Comparison of ENCODE assay signal across 33 cellular contexts in genomic region chr3:156050918-156051317, GRCh38.
A peak's percentile ranks its signal among the peaks of the same experiment; 100 is the strongest.
DNase-seq lines count a peak whose midpoint lies in the region; ATAC-seq and TF ChIP-seq lines count a peak whose summit lies in the region.
"Had no signal": no experiment of that assay in that cellular context is flagged by ENCODE, and none has a peak within 500 bp of the region (broad histone marks: within the 10 kb centered on the region; RNA-seq: fewer than 3 reads in every experiment).

No MANE protein-coding gene starts in this region.

- H3K79me2 ChIP-seq in OCI-LY7 (ENCODE audit: insufficient read depth, low read depth, low read length): no peaks in the 10 kb centered on the region
- H3K79me2 ChIP-seq: parathyroid adenoma had no signal

- H3K9me3 Mint-ChIP-seq in activated naive CD4-positive, alpha-beta T cell treated with anti-CD3 and anti-CD28 coated beads, Interleukin-2, amount 50 U/mL, for 24 hours: no peaks in the 10 kb centered on the region
- H3K9me3 Mint-ChIP-seq in activated naive CD4-positive, alpha-beta T cell treated with anti-CD3 and anti-CD28 coated beads for 36 hours: no peaks in the 10 kb centered on the region
- peaks cover 12% of the 10 kb centered on the region for H3K9me3 Mint-ChIP-seq in neural crest cell
- H3K9me3 Mint-ChIP-seq: activated T-cell treated with anti-CD3 and anti-CD28 coated beads, Interleukin-2, amount 50 U/mL, for 4 hours; CD4-positive, alpha-beta memory T cell had no signal

- intact Hi-C loops in activated naive CD4-positive, alpha-beta T cell treated with anti-CD3 and anti-CD28 coated beads for 36 hours (cut with micrococcal nuclease): no loop called here
- intact Hi-C loops in OCI-LY7 (cut with micrococcal nuclease; ENCODE audit: unreplicated experiment): no loop called here

- no TSS peak for BruUV-seq in OCI-LY7 (replicated peaks; lab: Mats Ljungman, UMichigan)

- TF ChIP-seq CTCF in NB4 (IDR thresholded peaks at IDR 0.05; ENCODE audit: low read depth, low read length): no peak
- TF ChIP-seq CTCF in choroid plexus epithelial cell (conservative IDR thresholded peaks at IDR 0.05; ENCODE audit: low read depth, low read length): no peak
- TF ChIP-seq CTCF in neural crest cell (conservative IDR thresholded peaks at IDR 0.05): no peak
- no peak for TF ChIP-seq CTCF in OCI-LY7 (conservative IDR thresholded peaks at IDR 0.05; ENCODE audit: low read length)

- no peaks in the 10 kb centered on the region for H3K4me1 Mint-ChIP-seq in activated naive CD4-positive, alpha-beta T cell treated with anti-CD3 and anti-CD28 coated beads, Interleukin-2, amount 50 U/mL, for 24 hours
- H3K4me1 Mint-ChIP-seq in activated naive CD4-positive, alpha-beta T cell treated with anti-CD3 and anti-CD28 coated beads for 36 hours (ENCODE audit: low read depth): peaks cover 3% of the 10 kb centered on the region
- peaks cover 1% of the 10 kb centered on the region for H3K4me1 Mint-ChIP-seq in neural crest cell
- H3K4me1 Mint-ChIP-seq: activated CD4-positive, alpha-beta T cell treated with anti-CD3 and anti-CD28 coated beads, Interleukin-2, amount 10 ng/mL, durations not matched to agents 7 days and 5 days; CD4-positive, alpha-beta memory T cell had no signal

- H3K4me1 ChIP-seq in OCI-LY7 (ENCODE audit: insufficient read depth, low read length, poor library complexity, severe bottlenecking): no peaks in the 10 kb centered on the region
- H3K4me1 ChIP-seq: parathyroid adenoma had no signal

- no peaks in the 10 kb centered on the region for H4K20me1 ChIP-seq in OCI-LY7 (ENCODE audit: insufficient read depth, low read length)

- H3K36me3 Mint-ChIP-seq in activated naive CD4-positive, alpha-beta T cell treated with anti-CD3 and anti-CD28 coated beads, Interleukin-2, amount 50 U/mL, for 24 hours: no peaks in the 10 kb centered on the region
- no peaks in the 10 kb centered on the region for H3K36me3 Mint-ChIP-seq in activated naive CD4-positive, alpha-beta T cell treated with anti-CD3 and anti-CD28 coated beads for 36 hours (ENCODE audit: low read depth)
- peaks cover 4% of the 10 kb centered on the region for H3K36me3 Mint-ChIP-seq in neural crest cell (ENCODE audit: low read depth)
- H3K36me3 Mint-ChIP-seq: CD4-positive, alpha-beta memory T cell had no signal

- no peaks in the 10 kb centered on the region for H3K36me3 ChIP-seq in OCI-LY7 (ENCODE audit: insufficient read depth, low read length)
- H3K36me3 ChIP-seq: brain microvascular endothelial cell had no signal

- no peak overlapping the region for H3K4me2 ChIP-seq in OCI-LY7 (ENCODE audit: low read length)

- no peaks in the 10 kb centered on the region for H3K9me3 ChIP-seq in OCI-LY7 (ENCODE audit: low read length)

- H3K4me3 ChIP-seq in NB4 (ENCODE audit: low read depth, low read length) (no peak overlapping the region), choroid plexus epithelial cell (ENCODE audit: low read depth, low read length) (no peak overlapping the region), OCI-LY7 (ENCODE audit: low read depth, low read length, poor library complexity, severe bottlenecking) (no peak overlapping the region)
- H3K4me3 ChIP-seq: lung, SK-N-MC had no signal

- CTCF ChIA-PET in activated naive CD4-positive, alpha-beta T cell treated with anti-CD3 and anti-CD28 coated beads for 36 hours (lab: Charles Lee): no interaction called here
- CTCF ChIA-PET in OCI-LY7 (lab: Charles Lee; ENCODE audit: unreplicated experiment): no interaction called here

- no peak for DNase-seq in activated naive CD4-positive, alpha-beta T cell treated with anti-CD3 and anti-CD28 coated beads for 36 hours
- DNase-seq in NB4 (ENCODE audit: low read depth): peak; percentile 19
- peak; percentile 5 for DNase-seq in choroid plexus epithelial cell (ENCODE audit: low read depth)
- DNase-seq in neural crest cell (ENCODE audit: low read depth, low spot score): no peak
- no peak for DNase-seq in OCI-LY7 (ENCODE audit: low spot score)
- DNase-seq in NCI-H526 treated with DMSO at 0.1 percent for 48 hours (lab: John Stamatoyannopoulos, UW): no peak
- DNase-seq: activated CD4-positive, alpha-beta T cell treated with anti-CD3 and anti-CD28 coated beads, Interleukin-2, amount 10 ng/mL, durations not matched to agents 7 days and 5 days; activated naive CD4-positive, alpha-beta T cell; activated T-cell treated with anti-CD3 and anti-CD28 coated beads, Interleukin-2, amount 50 U/mL, for 4 hours; AML-193; amniotic stem cell; brain microvascular endothelial cell; CD4-positive, alpha-beta memory T cell; effector CD4-positive, alpha-beta T cell; foreskin melanocyte; H9; Kasumi-1; NCI-H1048; NCI-H1694; NCI-H2171; NCI-H524 treated with DMSO at 0.1 percent for 48 hours; nephron progenitor cell; stimulated activated CD4-positive, alpha-beta T cell treated with anti-CD3 and anti-CD28 coated beads, Interleukin-4, amount 100 ng/mL, for 1 hour; T-helper 2 cell; trophoblast cell had no signal

- no peak for ATAC-seq in GM18511 (IDR thresholded peaks at IDR 0.05; ENCODE audit: unreplicated experiment)
- ATAC-seq: activated T-cell treated with anti-CD3 and anti-CD28 coated beads, Interleukin-2, amount 50 U/mL, for 4 hours; right cardiac atrium had no signal

- POLR2A ChIA-PET in OCI-LY7 (lab: Charles Lee): interaction anchor here (0.9 kb wide), 1 partner anchor 19 kb away, joined by 6 read pairs; no protein-coding TSS in a partner anchor

- H3K4me3 Mint-ChIP-seq in activated naive CD4-positive, alpha-beta T cell treated with anti-CD3 and anti-CD28 coated beads, Interleukin-2, amount 50 U/mL, for 24 hours: no peak overlapping the region
- H3K4me3 Mint-ChIP-seq in activated naive CD4-positive, alpha-beta T cell treated with anti-CD3 and anti-CD28 coated beads for 36 hours: no peak overlapping the region
- H3K4me3 Mint-ChIP-seq in neural crest cell: no peak overlapping the region
- H3K4me3 Mint-ChIP-seq: activated CD4-positive, alpha-beta T cell treated with anti-CD3 and anti-CD28 coated beads, Interleukin-2, amount 10 ng/mL, durations not matched to agents 7 days and 5 days; activated T-cell treated with anti-CD3 and anti-CD28 coated beads, Interleukin-2, amount 50 U/mL, for 4 hours; CD4-positive, alpha-beta memory T cell; H9; nephron progenitor cell had no signal

- no peaks in the 10 kb centered on the region for H3K9me2 ChIP-seq in OCI-LY7 (ENCODE audit: insufficient read depth, low read length)

- H2AFZ ChIP-seq in OCI-LY7 (ENCODE audit: low read length): no peak overlapping the region
- H2AFZ ChIP-seq: parathyroid adenoma had no signal

- H3K27ac ChIP-seq in OCI-LY7 (ENCODE audit: low read depth, low read length, poor library complexity, severe bottlenecking): no peak overlapping the region
- H3K27ac ChIP-seq: brain microvascular endothelial cell, epithelial cell of prostate, parathyroid adenoma, SK-N-MC, VCaP had no signal

- peaks cover 10% of the 10 kb centered on the region for H3K27me3 Mint-ChIP-seq in activated naive CD4-positive, alpha-beta T cell treated with anti-CD3 and anti-CD28 coated beads, Interleukin-2, amount 50 U/mL, for 24 hours
- peaks cover 8% of the 10 kb centered on the region for H3K27me3 Mint-ChIP-seq in activated naive CD4-positive, alpha-beta T cell treated with anti-CD3 and anti-CD28 coated beads for 36 hours (ENCODE audit: low read depth)
- H3K27me3 Mint-ChIP-seq in neural crest cell (ENCODE audit: low read depth): no peaks in the 10 kb centered on the region

- no peak for TF ChIP-seq POLR2A in NB4 (IDR thresholded peaks at IDR 0.05; ENCODE audit: extremely low read depth, insufficient read length)

- peak overlapping the region; percentile 15 for H3K27ac Mint-ChIP-seq in activated naive CD4-positive, alpha-beta T cell treated with anti-CD3 and anti-CD28 coated beads, Interleukin-2, amount 50 U/mL, for 24 hours
- no peak overlapping the region for H3K27ac Mint-ChIP-seq in activated naive CD4-positive, alpha-beta T cell treated with anti-CD3 and anti-CD28 coated beads for 36 hours
- H3K27ac Mint-ChIP-seq in neural crest cell (ENCODE audit: unreplicated experiment): peak overlapping the region; percentile 59
- H3K27ac Mint-ChIP-seq: activated CD4-positive, alpha-beta T cell treated with anti-CD3 and anti-CD28 coated beads, Interleukin-2, amount 10 ng/mL, durations not matched to agents 7 days and 5 days; CD4-positive, alpha-beta memory T cell; H9; nephron progenitor cell had no signal

Comparison
In these comparisons a context has a peak if more than half of its experiments do, and no peak if none do; other contexts are left out.
1. DNase-seq: peak in NB4 (single experiment) and choroid plexus epithelial cell (single experiment); none in activated naive CD4-positive, alpha-beta T cell treated with anti-CD3 and anti-CD28 coated beads for 36 hours (single experiment), neural crest cell (single experiment), OCI-LY7 (single experiment) and NCI-H526 treated with DMSO at 0.1 percent for 48 hours (single experiment).